In genomic region chr21:42038393-42038792, GRCh38 we compare ENCODE assay signal across 17 cellular contexts. TPM values are rescaled to one million over a fixed set of nuclear protein-coding genes. Genes with fewer than 3 reads are reported as not detected.
"Had no signal": no experiment of that assay in that cellular context is flagged by ENCODE, and none has a peak within 500 bp of the region (broad histone marks: within the 10 kb centered on the region; RNA-seq: fewer than 3 reads in every experiment).

No MANE protein-coding gene starts in this region.

- DNase-seq: activated CD4-positive, alpha-beta T cell treated with anti-CD3 and anti-CD28 coated beads for 1 hour; activated CD4-positive, alpha-beta T cell treated with anti-CD3 and anti-CD28 coated beads, Interleukin-2, amount 50 U/mL, for 48 hours; activated effector memory CD4-positive, alpha-beta T cell treated with anti-CD3 and anti-CD28 coated beads, Interleukin-2, amount 50 U/mL, for 16 hours; activated T-cell treated with anti-CD3 and anti-CD28 coated beads, Interleukin-2, amount 50 U/mL, for 4 hours; immature natural killer cell; left cardiac atrium; naive thymus-derived CD4-positive, alpha-beta T cell; occipital lobe; T-helper 9 cell; tibial artery had no signal

- H3K9me3 ChIP-seq: ascending aorta, colonic mucosa, vagina had no signal

- H3K27me3 ChIP-seq: ascending aorta, colonic mucosa, tibial artery, vagina had no signal

- H3K27ac ChIP-seq: colonic mucosa, epithelial cell of prostate, vagina had no signal

- ATAC-seq: activated T-cell treated with anti-CD3 and anti-CD28 coated beads, Interleukin-2, amount 50 U/mL, for 4 hours; left cardiac atrium; naive thymus-derived CD4-positive, alpha-beta T cell had no signal

- H3K27me3 Mint-ChIP-seq: naive thymus-derived CD4-positive, alpha-beta T cell had no signal

- H3K4me3 Mint-ChIP-seq: activated T-cell treated with anti-CD3 and anti-CD28 coated beads, Interleukin-2, amount 50 U/mL, for 4 hours; immature natural killer cell; naive thymus-derived CD4-positive, alpha-beta T cell had no signal

- H3K9me3 Mint-ChIP-seq: activated T-cell treated with anti-CD3 and anti-CD28 coated beads, Interleukin-2, amount 50 U/mL, for 4 hours; immature natural killer cell had no signal

- H3K36me3 ChIP-seq: ascending aorta, colonic mucosa, tibial artery, vagina had no signal

- H3K36me3 Mint-ChIP-seq: immature natural killer cell had no signal

- H3K4me1 ChIP-seq: colonic mucosa had no signal

- H3K27ac Mint-ChIP-seq: immature natural killer cell had no signal

- H3K4me3 ChIP-seq: ascending aorta, colonic mucosa, tibial artery, vagina had no signal

- H3K4me1 Mint-ChIP-seq: immature natural killer cell had no signal

RNA-seq across cellular contexts. Expression of gene UMODL1, which starts 32.7 kb away (rescaled TPM):
- total RNA-seq: activated T-cell treated with anti-CD3 and anti-CD28 coated beads, Interleukin-2, amount 50 U/mL, for 4 hours; ascending aorta; cardiac septum; glomerular endothelial cell; left cardiac atrium; lung microvascular endothelial cell; occipital lobe; vagina had no signal
- polyA plus RNA-seq: immature natural killer cell had no signal
